ENCODE assay signal across 8 cellular contexts in genomic region chr14:22588419-22589095, GRCh38. TPM values are rescaled to one million over a fixed set of nuclear protein-coding genes. Genes with fewer than 3 reads are reported as not detected.
DNase-seq lines count a peak whose midpoint lies in the region; ATAC-seq, FAIRE-seq and TF ChIP-seq lines count a peak whose summit lies in the region.

No MANE protein-coding gene starts in this region.

- peak overlapping the region; percentile 65 for H3K4me3 ChIP-seq in cardiac muscle cell
- peak overlapping the region; percentile 79 for H3K4me3 ChIP-seq in lower lobe of right lung
- peak overlapping the region; percentile 78 for H3K4me3 ChIP-seq in urinary bladder (ENCODE audit: low read depth, low read length)

- H3K27me3 ChIP-seq in cardiac muscle cell (no peaks in the 10 kb centered on the region), lower lobe of right lung (ENCODE audit: low read depth) (no peaks in the 10 kb centered on the region)

- no peak for DNase-seq in cardiac muscle cell (ENCODE audit: low read depth in 1 of 2, low spot score in 1 of 2)
- no peak for DNase-seq in left cardiac atrium
- DNase-seq in lower lobe of right lung, result no peak
- DNase-seq in urothelium cell line (ENCODE audit: low spot score), result no peak
- no peak for DNase-seq in D721Med (ENCODE audit: insufficient read length, low spot score)

- H3K27ac ChIP-seq in cardiac muscle cell, result peak overlapping the region; percentile 76
- peak overlapping the region; percentile 87 for H3K27ac ChIP-seq in angular gyrus (ENCODE audit: low read depth, low read length)
- H3K27ac ChIP-seq in lower lobe of right lung, result peak overlapping the region; percentile 96
- H3K27ac ChIP-seq in urinary bladder (ENCODE audit: low read depth), result peak overlapping the region; percentile 95

- intact Hi-C loops in left cardiac atrium (cut with DNase I), result no loop called here
- intact Hi-C loops in lower lobe of right lung (cut with DNase I), result no loop called here

- H3K36me3 ChIP-seq in cardiac muscle cell, result no peaks in the 10 kb centered on the region
- no peaks in the 10 kb centered on the region for H3K36me3 ChIP-seq in lower lobe of right lung
- no peaks in the 10 kb centered on the region for H3K36me3 ChIP-seq in urinary bladder (ENCODE audit: insufficient read depth)

- TF ChIP-seq CTCF in cardiac muscle cell (IDR thresholded peaks at IDR 0.05; ENCODE audit: low read depth, low read length) (no peak), lower lobe of right lung (IDR thresholded peaks at IDR 0.05) (no peak), D721Med (IDR thresholded peaks at IDR 0.05; ENCODE audit: insufficient read depth, missing control alignments) (no peak)

- H3K9me3 ChIP-seq in cardiac muscle cell (ENCODE audit: low read depth), result no peaks in the 10 kb centered on the region
- H3K9me3 ChIP-seq in lower lobe of right lung, result no peaks in the 10 kb centered on the region

- no peak for FAIRE-seq in urothelium cell line (lab: Jason Lieb, UNC)
- no peak for FAIRE-seq in D721Med (lab: Jason Lieb, UNC)

- ATAC-seq in left cardiac atrium (no peak), lower lobe of right lung (no peak), HG03135 (IDR thresholded peaks at IDR 0.05; ENCODE audit: unreplicated experiment) (no peak)

- WGBS in urinary bladder, result 2% methylated on average over 17 of the region's 17 CpGs

- H3K4me1 ChIP-seq in cardiac muscle cell (ENCODE audit: low read depth) (peaks cover 5% of the 10 kb centered on the region), lower lobe of right lung (peaks cover 46% of the 10 kb centered on the region), urinary bladder (ENCODE audit: insufficient read depth) (peaks cover 2% of the 10 kb centered on the region)

RNA-seq across cellular contexts. Expression of gene DAD1, which starts 0.5 kb away (rescaled TPM):
- total RNA-seq in cardiac muscle cell, result 103 and 188 TPM in 2 replicates
- polyA plus RNA-seq in cardiac muscle cell, result 329 and 444 TPM in 2 replicates
- total RNA-seq in left cardiac atrium, result 100 to 1,000 TPM; 150 to 165 TPM
- total RNA-seq in lower lobe of right lung, result 162 TPM
- 214 TPM for total RNA-seq in urinary bladder
- polyA plus RNA-seq in urinary bladder, result 222 TPM

RNA-seq across cellular contexts. Expression of gene ABHD4, which starts 9.5 kb away (rescaled TPM):
- total RNA-seq in cardiac muscle cell (33.1 and 33.4 TPM in 2 replicates), left cardiac atrium (10 to 100 TPM; 19.8 to 20.1 TPM), lower lobe of right lung (28.5 TPM), urinary bladder (13.1 TPM)
- polyA plus RNA-seq in cardiac muscle cell (41.0 and 43.5 TPM in 2 replicates), urinary bladder (30.5 TPM)

RNA-seq across cellular contexts. Expression of gene OR6J1, which starts 55.6 kb away (rescaled TPM):
- total RNA-seq in cardiac muscle cell, result not detected in 2 replicates
- polyA plus RNA-seq in cardiac muscle cell, result not detected in 2 replicates
- total RNA-seq in left cardiac atrium, result not detected
- total RNA-seq in lower lobe of right lung, result not detected
- total RNA-seq in urinary bladder, result not detected
- polyA plus RNA-seq in urinary bladder, result not detected
